In genomic region chr17:51429938-51430337, GRCh38 we compare ENCODE assay signal across 7 cellular contexts.
DNase-seq lines count a peak whose midpoint lies in the region; ATAC-seq and TF ChIP-seq lines count a peak whose summit lies in the region.
"Not testable (repeated sequence)": the region's sequence is repeated elsewhere in the genome, so short reads cannot be mapped to it uniquely, and the experiment has no call there.

No MANE protein-coding gene starts in this region.

- not testable (repeated sequence) for H3K36me3 Mint-ChIP-seq in T-helper 2 cell treated with Interferon-gamma antibody and Interleukin-4, amounts not matched to agents 5 μg/mL and 100 μg/mL, for 36 hours (ENCODE audit: low read depth); activated CD4-positive, alpha-beta memory T cell treated with anti-CD3 and anti-CD28 coated beads for 36 hours; activated T-helper 17 cell treated with anti-CD3 and anti-CD28 coated beads, Interleukin-2, amount 50 U/mL, for 72 hours (ENCODE audit: low read depth)
- H3K36me3 Mint-ChIP-seq in activated naive CD8-positive, alpha-beta T cell treated with anti-CD3 and anti-CD28 coated beads for 36 hours = peaks cover 14% of the 10 kb centered on the region

- POLR2A ChIA-PET in activated CD4-positive, alpha-beta memory T cell treated with anti-CD3 and anti-CD28 coated beads for 36 hours (lab: Charles Lee) = not testable (repeated sequence)

- peak overlapping the region; percentile 67 for H3K27ac Mint-ChIP-seq in T-helper 2 cell treated with Interferon-gamma antibody and Interleukin-4, amounts not matched to agents 5 μg/mL and 100 μg/mL, for 36 hours
- peak overlapping the region; percentile 91 for H3K27ac Mint-ChIP-seq in activated CD4-positive, alpha-beta memory T cell treated with anti-CD3 and anti-CD28 coated beads for 36 hours
- peak overlapping the region; percentile 89 for H3K27ac Mint-ChIP-seq in activated T-helper 17 cell treated with anti-CD3 and anti-CD28 coated beads, Interleukin-2, amount 50 U/mL, for 72 hours
- peak overlapping the region; percentile 66 for H3K27ac Mint-ChIP-seq in activated naive CD8-positive, alpha-beta T cell treated with anti-CD3 and anti-CD28 coated beads for 36 hours

- CTCF ChIA-PET in activated CD4-positive, alpha-beta memory T cell treated with anti-CD3 and anti-CD28 coated beads for 36 hours (lab: Charles Lee) = interaction anchor here (1.0 to 1.6 kb wide), 3 partner anchors 30 to 58 kb away, joined by 3 read pairs; no protein-coding TSS in a partner anchor

- H3K9me3 Mint-ChIP-seq in T-helper 2 cell treated with Interferon-gamma antibody and Interleukin-4, amounts not matched to agents 5 μg/mL and 100 μg/mL, for 36 hours; activated CD4-positive, alpha-beta memory T cell treated with anti-CD3 and anti-CD28 coated beads for 36 hours; activated T-helper 17 cell treated with anti-CD3 and anti-CD28 coated beads, Interleukin-2, amount 50 U/mL, for 72 hours; activated naive CD8-positive, alpha-beta T cell treated with anti-CD3 and anti-CD28 coated beads for 36 hours: not testable (repeated sequence)

- TF ChIP-seq POLR2A in erythroblast (IDR thresholded peaks at IDR 0.05; ENCODE audit: low read length) = not testable (repeated sequence)

- ATAC-seq in activated T-helper 17 cell treated with anti-CD3 and anti-CD28 coated beads, Interleukin-2, amount 50 U/mL, for 72 hours (replicated peaks) = not testable (repeated sequence)

- intact Hi-C loops in activated CD4-positive, alpha-beta memory T cell treated with anti-CD3 and anti-CD28 coated beads for 36 hours (cut with micrococcal nuclease) = loop anchor here (1.0 to 2.0 kb wide), 2 partner anchors 33 to 170 kb away; partner anchors contain the start of genes MBTD1 and UTP18

- DNase-seq in CMK (ENCODE audit: low read depth) = peak; percentile 33
- not testable (repeated sequence) for DNase-seq in T-helper 2 cell treated with Interferon-gamma antibody and Interleukin-4, amounts not matched to agents 5 μg/mL and 100 μg/mL, for 36 hours (ENCODE audit: low spot score); activated CD4-positive, alpha-beta memory T cell treated with anti-CD3 and anti-CD28 coated beads for 36 hours; activated naive CD8-positive, alpha-beta T cell treated with anti-CD3 and anti-CD28 coated beads for 36 hours
- DNase-seq in erythroblast (lab: John Stamatoyannopoulos, UW) = peak; percentile 35 to 84
- DNase-seq in stimulated activated CD4-positive, alpha-beta T cell treated with anti-CD3 and anti-CD28 coated beads, Interleukin-2, amount 100 ng/mL, for 4 hours (ENCODE audit: low read depth) = peak; percentile 19

- peaks cover 57% of the 10 kb centered on the region for H3K4me1 Mint-ChIP-seq in T-helper 2 cell treated with Interferon-gamma antibody and Interleukin-4, amounts not matched to agents 5 μg/mL and 100 μg/mL, for 36 hours (ENCODE audit: low read depth)
- peaks cover 58% of the 10 kb centered on the region for H3K4me1 Mint-ChIP-seq in activated CD4-positive, alpha-beta memory T cell treated with anti-CD3 and anti-CD28 coated beads for 36 hours (ENCODE audit: low read depth)
- H3K4me1 Mint-ChIP-seq in activated T-helper 17 cell treated with anti-CD3 and anti-CD28 coated beads, Interleukin-2, amount 50 U/mL, for 72 hours = peaks cover 42% of the 10 kb centered on the region
- H3K4me1 Mint-ChIP-seq in activated naive CD8-positive, alpha-beta T cell treated with anti-CD3 and anti-CD28 coated beads for 36 hours = peaks cover 46% of the 10 kb centered on the region

- not testable (repeated sequence) for H3K27me3 Mint-ChIP-seq in T-helper 2 cell treated with Interferon-gamma antibody and Interleukin-4, amounts not matched to agents 5 μg/mL and 100 μg/mL, for 36 hours (ENCODE audit: low read depth); activated CD4-positive, alpha-beta memory T cell treated with anti-CD3 and anti-CD28 coated beads for 36 hours; activated T-helper 17 cell treated with anti-CD3 and anti-CD28 coated beads, Interleukin-2, amount 50 U/mL, for 72 hours; activated naive CD8-positive, alpha-beta T cell treated with anti-CD3 and anti-CD28 coated beads for 36 hours

- H3K4me3 Mint-ChIP-seq in T-helper 2 cell treated with Interferon-gamma antibody and Interleukin-4, amounts not matched to agents 5 μg/mL and 100 μg/mL, for 36 hours = peak overlapping the region; percentile 39
- H3K4me3 Mint-ChIP-seq in activated CD4-positive, alpha-beta memory T cell treated with anti-CD3 and anti-CD28 coated beads for 36 hours; activated naive CD8-positive, alpha-beta T cell treated with anti-CD3 and anti-CD28 coated beads for 36 hours: not testable (repeated sequence)
- peak overlapping the region; percentile 72 for H3K4me3 Mint-ChIP-seq in activated T-helper 17 cell treated with anti-CD3 and anti-CD28 coated beads, Interleukin-2, amount 50 U/mL, for 72 hours
